ENCODE assay signal across 23 cellular contexts in the genomic region with DNA sequence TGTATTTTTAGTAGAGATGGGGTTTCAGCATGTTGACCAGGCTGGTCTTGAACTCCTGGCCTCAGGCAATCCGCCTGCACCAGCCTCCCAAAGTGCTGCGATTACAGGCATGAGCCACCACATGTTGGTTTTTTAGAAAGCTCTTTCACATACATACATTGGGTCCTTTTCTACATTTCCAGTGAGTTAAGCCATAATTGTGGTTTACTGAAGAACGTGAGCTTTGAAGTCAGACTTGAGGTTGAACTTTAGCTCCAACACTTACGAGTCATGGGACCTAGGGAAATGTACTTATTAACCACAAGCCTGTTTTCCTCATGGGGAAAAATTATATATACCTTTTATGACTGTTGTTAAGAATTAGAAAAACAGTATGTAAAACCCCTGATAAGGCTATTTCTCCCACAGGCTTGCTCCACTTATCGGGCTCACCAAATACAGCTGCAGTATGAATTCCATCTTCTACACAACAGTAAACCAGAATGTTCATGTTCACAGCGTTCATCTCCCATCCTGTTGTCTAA. TPM values are rescaled to one million over a fixed set of nuclear protein-coding genes. Genes with fewer than 3 reads are reported as not detected.
DNase-seq lines count a peak whose midpoint lies in the region; ATAC-seq, FAIRE-seq and TF ChIP-seq lines count a peak whose summit lies in the region.
"Had no signal": no experiment of that assay in that cellular context is flagged by ENCODE, and none has a peak within 500 bp of the region (broad histone marks: within the 10 kb centered on the region; RNA-seq: fewer than 3 reads in every experiment).

No MANE protein-coding gene starts in this region.

- H3K4me1 ChIP-seq in PC-3 (ENCODE audit: insufficient read depth, low read length) = no peaks in the 10 kb centered on the region; the same call in 1 of the 2 replicates
- no peaks in the 10 kb centered on the region for H3K4me1 ChIP-seq in small intestine (ENCODE audit: control insufficient read depth in 2 of 2, insufficient read depth in 1 of 2, low read depth in 1 of 2, low read length in 1 of 2)
- H3K4me1 ChIP-seq: prostate gland had no signal

- peaks cover 8% of the 10 kb centered on the region for H3K4me1 Mint-ChIP-seq in activated naive CD8-positive, alpha-beta T cell treated with anti-CD3 and anti-CD28 coated beads, Interleukin-2, amount 50 U/mL, for 24 hours
- peaks cover 2% of the 10 kb centered on the region for H3K4me1 Mint-ChIP-seq in activated naive CD8-positive, alpha-beta T cell treated with anti-CD3 and anti-CD28 coated beads for 36 hours
- H3K4me1 Mint-ChIP-seq in mesothelial cell of epicardium = peaks cover 10% of the 10 kb centered on the region

- H3K79me2 ChIP-seq in PC-3 (ENCODE audit: low read length) = no peaks in the 10 kb centered on the region

- no peak overlapping the region for H3K4me3 ChIP-seq in PC-3 (ENCODE audit: low read length)
- H3K4me3 ChIP-seq in small intestine (ENCODE audit: low read depth in 1 of 2, low read length in 2 of 2) = no peak overlapping the region
- H3K4me3 ChIP-seq: prostate gland had no signal

- BruUV-seq in PC-3 (replicated peaks; lab: Mats Ljungman, UMichigan) = no TSS peak

- FAIRE-seq in small intestine (lab: Jason Lieb, UNC) = no peak
- FAIRE-seq: H1, urothelium cell line had no signal

- H2AFZ ChIP-seq in PC-3 (ENCODE audit: low read length) = no peak overlapping the region

- DNase-seq in activated naive CD8-positive, alpha-beta T cell treated with anti-CD3 and anti-CD28 coated beads, Interleukin-2, amount 50 U/mL, for 24 hours = no peak
- no peak for DNase-seq in activated naive CD8-positive, alpha-beta T cell treated with anti-CD3 and anti-CD28 coated beads for 36 hours
- peak; percentile 49 for DNase-seq in PC-3
- peak; percentile 75 for DNase-seq in fibroblast of peridontal ligament (ENCODE audit: extremely low read depth)
- peak; percentile 82 for DNase-seq in small intestine
- no peak for DNase-seq in NCI-H1092 (lab: John Stamatoyannopoulos, UW)
- DNase-seq in ecto neural progenitor cell (ENCODE audit: low spot score) = no peak
- DNase-seq in mesothelial cell of epicardium (ENCODE audit: low spot score in 2 of 2, unreplicated experiment in 2 of 2) = no peak
- DNase-seq: activated CD4-positive, alpha-beta memory T cell treated with anti-CD3 and anti-CD28 coated beads, Interleukin-2, amount 10 ng/mL, durations not matched to agents 7 days and 5 days; activated gamma-delta T cell; cerebellar nuclear complex; DMS 273 treated with DMSO at 0.1 percent for 48 hours; midbrain; NCI-H1417 treated with DMSO at 0.1 percent for 48 hours; NCI-H524 treated with DMSO at 0.1 percent for 48 hours; stimulated activated CD4-positive, alpha-beta T cell treated with anti-CD3 and anti-CD28 coated beads, Interleukin-1b, Interleukin-23, amount 100 ng/mL, for 48 hours had no signal

- no peaks in the 10 kb centered on the region for H3K27me3 Mint-ChIP-seq in activated naive CD8-positive, alpha-beta T cell treated with anti-CD3 and anti-CD28 coated beads, Interleukin-2, amount 50 U/mL, for 24 hours
- no peaks in the 10 kb centered on the region for H3K27me3 Mint-ChIP-seq in activated naive CD8-positive, alpha-beta T cell treated with anti-CD3 and anti-CD28 coated beads for 36 hours
- H3K27me3 Mint-ChIP-seq in mesothelial cell of epicardium (ENCODE audit: low read depth) = no peaks in the 10 kb centered on the region
- H3K27me3 Mint-ChIP-seq: activated CD4-positive, alpha-beta memory T cell treated with anti-CD3 and anti-CD28 coated beads, Interleukin-2, amount 10 ng/mL, durations not matched to agents 7 days and 5 days had no signal

- H3K27ac Mint-ChIP-seq in activated naive CD8-positive, alpha-beta T cell treated with anti-CD3 and anti-CD28 coated beads, Interleukin-2, amount 50 U/mL, for 24 hours = no peak overlapping the region
- no peak overlapping the region for H3K27ac Mint-ChIP-seq in activated naive CD8-positive, alpha-beta T cell treated with anti-CD3 and anti-CD28 coated beads for 36 hours
- H3K27ac Mint-ChIP-seq in mesothelial cell of epicardium = no peak overlapping the region
- H3K27ac Mint-ChIP-seq: activated CD4-positive, alpha-beta memory T cell treated with anti-CD3 and anti-CD28 coated beads, Interleukin-2, amount 10 ng/mL, durations not matched to agents 7 days and 5 days; T-helper 1 cell treated with Interleukin-12 subunit alpha and Interleukin-12 subunit beta and Interleukin-4 antibody, amounts not matched to agents 30 μg/mL and 1 μg/mL, for 36 hours had no signal

- H3F3A ChIP-seq in PC-3 (ENCODE audit: low read length, unreplicated experiment) = no peaks in the 10 kb centered on the region

- CTCF ChIA-PET in PC-3 (lab: Charles Lee) = no interaction called here

- H3K27ac ChIP-seq in PC-3 (ENCODE audit: low read length) (no peak overlapping the region), small intestine (ENCODE audit: low read depth in 1 of 2, low read length in 1 of 2) (peak overlapping the region; percentile 13 to 57)
- H3K27ac ChIP-seq: HL-60, prostate gland, RWPE1 had no signal

- no peak overlapping the region for H3K9ac ChIP-seq in PC-3 (ENCODE audit: low read length)

- H3K36me3 ChIP-seq in PC-3 (ENCODE audit: low read depth, low read length) (no peaks in the 10 kb centered on the region), small intestine (ENCODE audit: control insufficient read depth in 2 of 2, insufficient read depth in 2 of 2, low read length in 2 of 2) (no peaks in the 10 kb centered on the region)
- H3K36me3 ChIP-seq: prostate gland had no signal

- intact Hi-C loops in PC-3 (cut with micrococcal nuclease) = no loop called here

- H4K20me1 ChIP-seq in PC-3 (ENCODE audit: low read length) = no peaks in the 10 kb centered on the region

- POLR2A ChIA-PET in PC-3 (lab: Charles Lee; ENCODE audit: unreplicated experiment) = no interaction called here

- H3K4me2 ChIP-seq in PC-3 (ENCODE audit: low read length) = no peak overlapping the region

- H3K9me3 ChIP-seq in PC-3 (ENCODE audit: low read length) = no peaks in the 10 kb centered on the region
- no peaks in the 10 kb centered on the region for H3K9me3 ChIP-seq in small intestine (ENCODE audit: control insufficient read depth, low read depth)
- H3K9me3 ChIP-seq: prostate gland had no signal

- 17 to 58% (median 33%) methylated on average over 6 of the region's 6 CpGs for WGBS in small intestine, 3 donors

- H3K27me3 ChIP-seq in PC-3 (ENCODE audit: low read length) (no peaks in the 10 kb centered on the region), small intestine (ENCODE audit: control insufficient read depth in 2 of 2, insufficient read depth in 2 of 2, low read length in 2 of 2) (no peaks in the 10 kb centered on the region)

- ATAC-seq in activated naive CD8-positive, alpha-beta T cell treated with anti-CD3 and anti-CD28 coated beads, Interleukin-2, amount 50 U/mL, for 24 hours = peak; percentile 65
- ATAC-seq in PC-3 = peak; percentile 33; the same call in 1 of the 2 replicates
- ATAC-seq: esophagus mucosa had no signal

- peaks cover 6% of the 10 kb centered on the region for H3K36me3 Mint-ChIP-seq in activated naive CD8-positive, alpha-beta T cell treated with anti-CD3 and anti-CD28 coated beads, Interleukin-2, amount 50 U/mL, for 24 hours (ENCODE audit: low read depth)
- peaks cover 18% of the 10 kb centered on the region for H3K36me3 Mint-ChIP-seq in activated naive CD8-positive, alpha-beta T cell treated with anti-CD3 and anti-CD28 coated beads for 36 hours
- peaks cover 24% of the 10 kb centered on the region for H3K36me3 Mint-ChIP-seq in mesothelial cell of epicardium

- no peak for TF ChIP-seq CTCF in PC-3 (conservative IDR thresholded peaks at IDR 0.05; ENCODE audit: low read depth, low read length)
- no peak for TF ChIP-seq CTCF in mesothelial cell of epicardium (IDR thresholded peaks at IDR 0.05; ENCODE audit: unreplicated experiment)

- H3K9me2 ChIP-seq in PC-3 (replicated peaks; ENCODE audit: low read length) = no peaks in the 10 kb centered on the region

- H3K4me3 Mint-ChIP-seq in activated naive CD8-positive, alpha-beta T cell treated with anti-CD3 and anti-CD28 coated beads, Interleukin-2, amount 50 U/mL, for 24 hours = no peak overlapping the region
- no peak overlapping the region for H3K4me3 Mint-ChIP-seq in activated naive CD8-positive, alpha-beta T cell treated with anti-CD3 and anti-CD28 coated beads for 36 hours
- H3K4me3 Mint-ChIP-seq in mesothelial cell of epicardium = no peak overlapping the region
- H3K4me3 Mint-ChIP-seq: activated CD4-positive, alpha-beta memory T cell treated with anti-CD3 and anti-CD28 coated beads, Interleukin-2, amount 10 ng/mL, durations not matched to agents 7 days and 5 days; T-helper 1 cell treated with Interleukin-12 subunit alpha and Interleukin-12 subunit beta and Interleukin-4 antibody, amounts not matched to agents 30 μg/mL and 1 μg/mL, for 36 hours had no signal

- H3K9me3 Mint-ChIP-seq in activated naive CD8-positive, alpha-beta T cell treated with anti-CD3 and anti-CD28 coated beads, Interleukin-2, amount 50 U/mL, for 24 hours = peaks cover 4% of the 10 kb centered on the region
- no peaks in the 10 kb centered on the region for H3K9me3 Mint-ChIP-seq in activated naive CD8-positive, alpha-beta T cell treated with anti-CD3 and anti-CD28 coated beads for 36 hours
- H3K9me3 Mint-ChIP-seq in mesothelial cell of epicardium = peaks cover 16% of the 10 kb centered on the region

RNA-seq across cellular contexts. Expression of gene GPR160, which starts 39.0 kb away (rescaled TPM):
- total RNA-seq in activated naive CD8-positive, alpha-beta T cell treated with anti-CD3 and anti-CD28 coated beads for 36 hours = 1 to 10 TPM; 8.2 to 9.6 TPM
- total RNA-seq in PC-3 (2014; rRNA removed) (13.0 and 15.7 TPM in 2 replicates), mesothelial cell of epicardium (0.44 to 1.0 TPM (median 0.45 TPM) in 3 replicates)
- polyA plus RNA-seq in small intestine = 10 to 100 TPM; 48.6 to 55.9 (median 55.7) TPM

Comparison
In these comparisons a context has a peak if more than half of its experiments do, and no peak if none do; other contexts are left out.
1. DNase-seq: peak in PC-3 (single experiment), fibroblast of peridontal ligament (single experiment) and small intestine (single experiment); none in activated naive CD8-positive, alpha-beta T cell treated with anti-CD3 and anti-CD28 coated beads, Interleukin-2, amount 50 U/mL, for 24 hours (single experiment), activated naive CD8-positive, alpha-beta T cell treated with anti-CD3 and anti-CD28 coated beads for 36 hours (single experiment), NCI-H1092 (single experiment), ecto neural progenitor cell (single experiment) and mesothelial cell of epicardium (0 of 2).